Comparison of ENCODE assay signal across 8 cellular contexts in the genomic region with DNA sequence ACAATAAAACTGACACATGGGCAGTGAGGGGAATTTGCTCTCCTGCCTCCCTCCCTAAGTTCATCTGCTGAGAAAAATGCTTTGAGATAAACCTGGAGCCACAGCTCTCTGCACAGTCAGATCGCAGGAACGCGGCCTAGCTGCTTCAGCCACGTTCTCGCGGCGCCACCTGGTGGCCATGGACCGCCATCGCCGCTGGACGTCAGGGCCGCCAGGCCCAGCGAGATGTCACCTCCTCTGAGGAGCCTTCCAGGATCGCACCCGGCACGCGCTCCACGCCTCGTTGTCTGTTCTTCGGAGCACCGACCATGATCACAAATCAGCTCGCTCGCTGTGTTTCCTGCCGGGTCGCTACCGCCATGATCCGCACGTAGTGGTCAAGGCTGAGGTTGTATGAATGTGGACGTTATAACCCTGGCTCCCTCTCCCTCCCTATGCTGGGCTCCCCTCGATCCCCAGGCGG. TPM values are rescaled to one million over a fixed set of nuclear protein-coding genes. Genes with fewer than 3 reads are reported as not detected.
DNase-seq lines count a peak whose midpoint lies in the region; ATAC-seq and TF ChIP-seq lines count a peak whose summit lies in the region.

No MANE protein-coding gene starts in this region.

- no peaks in the 10 kb centered on the region for H3K36me3 ChIP-seq in Caco-2 (ENCODE audit: control insufficient read depth, insufficient read depth, low read length)

- no peaks in the 10 kb centered on the region for H3K27me3 ChIP-seq in Caco-2 (replicated peaks; ENCODE audit: control insufficient read depth, insufficient read depth, low read length)

- H3K9me3 Mint-ChIP-seq in Caco-2 (ENCODE audit: unreplicated experiment): peaks cover 28% of the 10 kb centered on the region
- peaks cover 25% of the 10 kb centered on the region for H3K9me3 Mint-ChIP-seq in mesothelial cell of epicardium
- peaks cover 12 to 18% of the 10 kb centered on the region in 2 donors for H3K9me3 Mint-ChIP-seq in stimulated activated naive CD8-positive, alpha-beta T cell treated with anti-CD3 and anti-CD28 coated beads, Interleukin-15, amount 100 ng/mL, for 72 hours

- H3K27me3 Mint-ChIP-seq in Caco-2 (ENCODE audit: insufficient read depth, unreplicated experiment) (no peaks in the 10 kb centered on the region), mesothelial cell of epicardium (ENCODE audit: low read depth) (no peaks in the 10 kb centered on the region)
- H3K27me3 Mint-ChIP-seq in stimulated activated naive CD8-positive, alpha-beta T cell treated with anti-CD3 and anti-CD28 coated beads, Interleukin-15, amount 100 ng/mL, for 72 hours: peaks cover 10% of the 10 kb centered on the region

- H3K36me3 Mint-ChIP-seq in Caco-2 (ENCODE audit: insufficient read depth, unreplicated experiment): no peaks in the 10 kb centered on the region
- H3K36me3 Mint-ChIP-seq in mesothelial cell of epicardium: peaks cover 5% of the 10 kb centered on the region

- CTCF ChIA-PET in Caco-2 (lab: Charles Lee): no interaction called here

- H3K4me1 Mint-ChIP-seq in Caco-2 (ENCODE audit: low read depth, unreplicated experiment) (no peaks in the 10 kb centered on the region), mesothelial cell of epicardium (no peaks in the 10 kb centered on the region)
- peaks cover 12% of the 10 kb centered on the region for H3K4me1 Mint-ChIP-seq in stimulated activated naive CD8-positive, alpha-beta T cell treated with anti-CD3 and anti-CD28 coated beads, Interleukin-15, amount 100 ng/mL, for 72 hours

- TF ChIP-seq CTCF in Caco-2 (IDR thresholded peaks at IDR 0.05; ENCODE audit: insufficient read depth in 1 of 2, low read depth in 1 of 2, low read length in 1 of 2, severe bottlenecking in 1 of 2, unreplicated experiment in 1 of 2) (peak; percentile 15 to 68), mesothelial cell of epicardium (IDR thresholded peaks at IDR 0.05; ENCODE audit: unreplicated experiment) (peak; percentile 60)

- BruUV-seq in Caco-2 (replicated peaks; lab: Mats Ljungman, UMichigan): no TSS peak

- H3K4me3 Mint-ChIP-seq in Caco-2 (ENCODE audit: unreplicated experiment) (no peak overlapping the region), mesothelial cell of epicardium (no peak overlapping the region)
- no peak overlapping the region for H3K4me3 Mint-ChIP-seq in stimulated activated naive CD8-positive, alpha-beta T cell treated with anti-CD3 and anti-CD28 coated beads, Interleukin-15, amount 100 ng/mL, for 72 hours

- peak; percentile 64 for ATAC-seq in stimulated activated naive CD8-positive, alpha-beta T cell treated with anti-CD3 and anti-CD28 coated beads, Interleukin-15, amount 100 ng/mL, for 72 hours
- ATAC-seq in GM21619 (IDR thresholded peaks at IDR 0.05; ENCODE audit: unreplicated experiment) (no peak), GM18867 (IDR thresholded peaks at IDR 0.05; ENCODE audit: unreplicated experiment) (no peak)

- no peaks in the 10 kb centered on the region for H3K4me1 ChIP-seq in Caco-2

- H3K9me3 ChIP-seq in Caco-2: peaks cover 27% of the 10 kb centered on the region

- H3K27ac Mint-ChIP-seq in Caco-2 (ENCODE audit: unreplicated experiment) (no peak overlapping the region), mesothelial cell of epicardium (no peak overlapping the region)
- no peak overlapping the region for H3K27ac Mint-ChIP-seq in stimulated activated naive CD8-positive, alpha-beta T cell treated with anti-CD3 and anti-CD28 coated beads, Interleukin-15, amount 100 ng/mL, for 72 hours

- intact Hi-C loops in Caco-2 (cut with micrococcal nuclease; ENCODE audit: unreplicated experiment): no loop called here

- no peak overlapping the region for H3K4me3 ChIP-seq in Caco-2 (ENCODE audit: low read depth, low read length)

- POLR2A ChIA-PET in Caco-2 (lab: Charles Lee): no interaction called here

- DNase-seq in Caco-2: peak in 1 of 2 experiments; percentile 38
- DNase-seq in KG1 (lab: John Stamatoyannopoulos, UW): peak; percentile 28
- DNase-seq in activated CD4-positive, alpha-beta T cell treated with anti-CD3 and anti-CD28 coated beads, Interleukin-2, amount 50 U/mL, for 48 hours: peak; percentile 68 to 74
- peak; percentile 18 for DNase-seq in effector CD8-positive, alpha-beta T cell (lab: John Stamatoyannopoulos, UW)
- DNase-seq in mesothelial cell of epicardium (ENCODE audit: low spot score in 2 of 2, unreplicated experiment in 2 of 2): no peak
- peak; percentile 70 to 71 for DNase-seq in stimulated activated naive CD8-positive, alpha-beta T cell treated with anti-CD3 and anti-CD28 coated beads, Interleukin-15, amount 100 ng/mL, for 72 hours

RNA-seq across cellular contexts. Expression of a gene that starts 20.6 kb away (rescaled TPM):
- total RNA-seq in Caco-2 (2022): not detected in 2 replicates
- not detected in 3 replicates for total RNA-seq in mesothelial cell of epicardium

RNA-seq across cellular contexts. Expression of a gene that starts 45.8 kb away (rescaled TPM):
- total RNA-seq in Caco-2 (2022) (not detected in 2 replicates), mesothelial cell of epicardium (not detected in 3 replicates)

Comparison
In these comparisons a context has a peak if more than half of its experiments do, and no peak if none do; other contexts are left out.
1. DNase-seq: peak in KG1 (single experiment), activated CD4-positive, alpha-beta T cell treated with anti-CD3 and anti-CD28 coated beads, Interleukin-2, amount 50 U/mL, for 48 hours (2 of 2), effector CD8-positive, alpha-beta T cell (single experiment) and stimulated activated naive CD8-positive, alpha-beta T cell treated with anti-CD3 and anti-CD28 coated beads, Interleukin-15, amount 100 ng/mL, for 72 hours (2 of 2); none in mesothelial cell of epicardium (0 of 2).